17 cellular contexts compared by ENCODE assay signal in genomic region chr20:61927193-61927825, GRCh38.
DNase-seq lines count a peak whose midpoint lies in the region; ATAC-seq, FAIRE-seq and TF ChIP-seq lines count a peak whose summit lies in the region.
"Had no signal": no experiment of that assay in that cellular context is flagged by ENCODE, and none has a peak within 500 bp of the region (broad histone marks: within the 10 kb centered on the region; RNA-seq: fewer than 3 reads in every experiment).

No MANE protein-coding gene starts in this region.

- no peak for TF ChIP-seq CTCF in RWPE2 (IDR thresholded peaks at IDR 0.05; ENCODE audit: poor library complexity, severe bottlenecking)
- TF ChIP-seq CTCF in lower lobe of right lung (IDR thresholded peaks at IDR 0.05), result no peak
- no peak for TF ChIP-seq CTCF in upper lobe of right lung (IDR thresholded peaks at IDR 0.05)

- intact Hi-C loops in Right ventricle myocardium superior (cut with DNase I), result no loop called here
- intact Hi-C loops in left cardiac atrium (cut with DNase I), result no loop called here
- intact Hi-C loops in lower lobe of right lung (cut with DNase I), result no loop called here
- intact Hi-C loops in upper lobe of right lung (cut with DNase I), result no loop called here

- H3K9me3 ChIP-seq in RWPE2 (ENCODE audit: severe bottlenecking) (no peaks in the 10 kb centered on the region), lower lobe of right lung (no peaks in the 10 kb centered on the region), upper lobe of right lung (no peaks in the 10 kb centered on the region)

- no peaks in the 10 kb centered on the region for H3K4me1 ChIP-seq in RWPE2 (ENCODE audit: insufficient read depth, poor library complexity, severe bottlenecking)
- no peaks in the 10 kb centered on the region for H3K4me1 ChIP-seq in lower lobe of right lung
- no peaks in the 10 kb centered on the region for H3K4me1 ChIP-seq in upper lobe of right lung

- no peaks in the 10 kb centered on the region for H3K27me3 ChIP-seq in RWPE2 (ENCODE audit: insufficient read depth, poor library complexity, severe bottlenecking)
- peaks cover 6% of the 10 kb centered on the region for H3K27me3 ChIP-seq in lower lobe of right lung (ENCODE audit: low read depth)
- no peaks in the 10 kb centered on the region for H3K27me3 ChIP-seq in upper lobe of right lung

- H3K36me3 ChIP-seq in RWPE2 (ENCODE audit: low read depth) (peaks cover 20% of the 10 kb centered on the region), lower lobe of right lung (no peaks in the 10 kb centered on the region), upper lobe of right lung (no peaks in the 10 kb centered on the region)

- FAIRE-seq in RCC 7860 (lab: Jason Lieb, UNC), result no peak
- FAIRE-seq: A204.1, G401.6, GM12891, H54 had no signal

- no peak overlapping the region for H3K4me3 ChIP-seq in RWPE2 (ENCODE audit: severe bottlenecking)
- no peak overlapping the region for H3K4me3 ChIP-seq in lower lobe of right lung
- H3K4me3 ChIP-seq in upper lobe of right lung, result no peak overlapping the region
- H3K4me3 ChIP-seq: GM23248 had no signal

- DNase-seq in Right ventricle myocardium superior (peak; percentile 22), left cardiac atrium (no peak), RWPE2 (ENCODE audit: low spot score) (peak; percentile 82), lower lobe of right lung (peak; percentile 32), upper lobe of right lung (peak; percentile 57), NCI-H2196 (lab: John Stamatoyannopoulos, UW; ENCODE audit: unreplicated experiment) (no peak), RCC 7860 (ENCODE audit: low spot score) (no peak)
- DNase-seq: C1 segment of cervical spinal cord; CD4-positive, alpha-beta memory T cell; DMS153; DMS79 treated with DMSO at 0.1 percent for 48 hours; EL; GM23248 had no signal

- H3K27ac ChIP-seq in RWPE2 (ENCODE audit: poor library complexity, severe bottlenecking) (no peak overlapping the region), lower lobe of right lung (no peak overlapping the region), upper lobe of right lung (no peak overlapping the region)
- H3K27ac ChIP-seq: GM23248 had no signal

- ATAC-seq in Right ventricle myocardium superior (ENCODE audit: poor library complexity) (no peak), left cardiac atrium (no peak), RWPE2 (ENCODE audit: low read depth) (no peak), lower lobe of right lung (no peak), upper lobe of right lung (no peak)

Comparison
In these comparisons a context has a peak if more than half of its experiments do, and no peak if none do; other contexts are left out.
1. DNase-seq: peak in Right ventricle myocardium superior (single experiment), RWPE2 (single experiment), lower lobe of right lung (single experiment) and upper lobe of right lung (single experiment); none in left cardiac atrium (single experiment), NCI-H2196 (single experiment) and RCC 7860 (single experiment).